ENCODE assay signal across 2 cellular contexts in the genomic region with DNA sequence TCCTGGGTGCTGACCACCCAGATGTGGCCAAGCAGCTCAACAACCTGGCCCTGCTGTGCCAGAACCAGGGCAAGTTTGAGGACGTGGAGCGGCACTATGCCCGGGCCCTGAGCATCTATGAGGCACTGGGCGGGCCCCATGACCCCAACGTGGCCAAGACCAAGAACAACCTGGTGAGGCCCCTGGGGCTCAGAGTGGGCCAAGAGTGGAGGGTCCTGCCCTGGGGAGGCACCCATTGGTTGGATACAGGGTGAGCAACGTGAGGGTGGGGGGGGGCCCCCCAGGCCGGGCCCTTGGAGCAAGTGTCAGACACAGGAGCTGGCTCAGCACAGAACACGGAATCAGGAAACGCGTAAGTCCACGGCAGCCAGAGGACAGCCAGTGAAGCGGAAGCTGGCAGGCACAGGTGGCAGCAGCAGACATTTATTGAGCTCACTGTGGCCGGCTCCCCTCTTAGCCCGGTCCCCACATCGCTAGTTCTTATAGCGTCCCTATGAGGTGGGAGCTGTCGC.
TF ChIP-seq lines count a peak whose summit lies in the region.

No MANE protein-coding gene starts in this region.

TF ChIP-seq in HepG2, 621 proteins besides CTCF, POLR2A, EP300 and RAD21:
- TF ChIP-seq REXO4 (CRISPR knock-in tag; IDR thresholded peaks at IDR 0.05; ENCODE audit: borderline replicate concordance), result no peak
- TF ChIP-seq ZC3H13 (CRISPR knock-in tag; IDR thresholded peaks at IDR 0.05), result 0 out of 2 replicates have a peak, but pooled peaks have one; percentile 9
- TF ChIP-seq AGO2 (optimal IDR thresholded peaks at IDR 0.05; ENCODE audit: low read depth, low read length), result peak; percentile 65
- TF ChIP-seq KDM5A (IDR thresholded peaks at IDR 0.05; ENCODE audit: borderline replicate concordance, low read length), result no peak
- no peak for TF ChIP-seq MAF1 (CRISPR knock-in tag; IDR thresholded peaks at IDR 0.05; ENCODE audit: borderline replicate concordance)
- TF ChIP-seq PBX3 (CRISPR knock-in tag; IDR thresholded peaks at IDR 0.05; ENCODE audit: borderline replicate concordance), result no peak

TF ChIP-seq in WTC11, 78 proteins besides CTCF, POLR2A, EP300 and RAD21:
- no peak for TF ChIP-seq ZNF416 (CRISPR knock-in tag; IDR thresholded peaks at IDR 0.05)
- TF ChIP-seq JAZF1 (CRISPR knock-in tag; IDR thresholded peaks at IDR 0.05), result no peak
- TF ChIP-seq, protein P1, sequence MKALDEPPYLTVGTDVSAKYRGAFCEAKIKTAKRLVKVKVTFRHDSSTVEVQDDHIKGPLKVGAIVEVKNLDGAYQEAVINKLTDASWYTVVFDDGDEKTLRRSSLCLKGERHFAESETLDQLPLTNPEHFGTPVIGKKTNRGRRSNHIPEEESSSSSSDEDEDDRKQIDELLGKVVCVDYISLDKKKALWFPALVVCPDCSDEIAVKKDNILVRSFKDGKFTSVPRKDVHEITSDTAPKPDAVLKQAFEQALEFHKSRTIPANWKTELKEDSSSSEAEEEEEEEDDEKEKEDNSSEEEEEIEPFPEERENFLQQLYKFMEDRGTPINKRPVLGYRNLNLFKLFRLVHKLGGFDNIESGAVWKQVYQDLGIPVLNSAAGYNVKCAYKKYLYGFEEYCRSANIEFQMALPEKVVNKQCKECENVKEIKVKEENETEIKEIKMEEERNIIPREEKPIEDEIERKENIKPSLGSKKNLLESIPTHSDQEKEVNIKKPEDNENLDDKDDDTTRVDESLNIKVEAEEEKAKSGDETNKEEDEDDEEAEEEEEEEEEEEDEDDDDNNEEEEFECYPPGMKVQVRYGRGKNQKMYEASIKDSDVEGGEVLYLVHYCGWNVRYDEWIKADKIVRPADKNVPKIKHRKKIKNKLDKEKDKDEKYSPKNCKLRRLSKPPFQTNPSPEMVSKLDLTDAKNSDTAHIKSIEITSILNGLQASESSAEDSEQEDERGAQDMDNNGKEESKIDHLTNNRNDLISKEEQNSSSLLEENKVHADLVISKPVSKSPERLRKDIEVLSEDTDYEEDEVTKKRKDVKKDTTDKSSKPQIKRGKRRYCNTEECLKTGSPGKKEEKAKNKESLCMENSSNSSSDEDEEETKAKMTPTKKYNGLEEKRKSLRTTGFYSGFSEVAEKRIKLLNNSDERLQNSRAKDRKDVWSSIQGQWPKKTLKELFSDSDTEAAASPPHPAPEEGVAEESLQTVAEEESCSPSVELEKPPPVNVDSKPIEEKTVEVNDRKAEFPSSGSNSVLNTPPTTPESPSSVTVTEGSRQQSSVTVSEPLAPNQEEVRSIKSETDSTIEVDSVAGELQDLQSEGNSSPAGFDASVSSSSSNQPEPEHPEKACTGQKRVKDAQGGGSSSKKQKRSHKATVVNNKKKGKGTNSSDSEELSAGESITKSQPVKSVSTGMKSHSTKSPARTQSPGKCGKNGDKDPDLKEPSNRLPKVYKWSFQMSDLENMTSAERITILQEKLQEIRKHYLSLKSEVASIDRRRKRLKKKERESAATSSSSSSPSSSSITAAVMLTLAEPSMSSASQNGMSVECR (CRISPR knock-in tag; IDR thresholded peaks at IDR 0.05; ENCODE audit: borderline replicate concordance), result no peak
- no peak for TF ChIP-seq ELF4 (CRISPR knock-in tag; IDR thresholded peaks at IDR 0.05; ENCODE audit: low read depth)
- no peak for TF ChIP-seq ZSCAN18 (CRISPR knock-in tag; IDR thresholded peaks at IDR 0.05)
- TF ChIP-seq ZNF396 (CRISPR knock-in tag; IDR thresholded peaks at IDR 0.05; ENCODE audit: borderline replicate concordance), result no peak
- no peak for TF ChIP-seq SP1 (CRISPR knock-in tag; conservative IDR thresholded peaks at IDR 0.05)
- TF ChIP-seq ZNF512 (CRISPR knock-in tag; IDR thresholded peaks at IDR 0.05; ENCODE audit: borderline replicate concordance), result no peak
- no peak for TF ChIP-seq ZNF219 (CRISPR knock-in tag; IDR thresholded peaks at IDR 0.05; ENCODE audit: borderline replicate concordance)
- no peak for TF ChIP-seq SMAD3 (CRISPR knock-in tag; IDR thresholded peaks at IDR 0.05; ENCODE audit: borderline replicate concordance)
- no peak for TF ChIP-seq ETV6 (CRISPR knock-in tag; IDR thresholded peaks at IDR 0.05)
- TF ChIP-seq FOXP4 (CRISPR knock-in tag; IDR thresholded peaks at IDR 0.05), result no peak
- no peak for TF ChIP-seq ATF2 (CRISPR knock-in tag; IDR thresholded peaks at IDR 0.05; ENCODE audit: borderline replicate concordance, low read depth)
- TF ChIP-seq, protein P2, sequence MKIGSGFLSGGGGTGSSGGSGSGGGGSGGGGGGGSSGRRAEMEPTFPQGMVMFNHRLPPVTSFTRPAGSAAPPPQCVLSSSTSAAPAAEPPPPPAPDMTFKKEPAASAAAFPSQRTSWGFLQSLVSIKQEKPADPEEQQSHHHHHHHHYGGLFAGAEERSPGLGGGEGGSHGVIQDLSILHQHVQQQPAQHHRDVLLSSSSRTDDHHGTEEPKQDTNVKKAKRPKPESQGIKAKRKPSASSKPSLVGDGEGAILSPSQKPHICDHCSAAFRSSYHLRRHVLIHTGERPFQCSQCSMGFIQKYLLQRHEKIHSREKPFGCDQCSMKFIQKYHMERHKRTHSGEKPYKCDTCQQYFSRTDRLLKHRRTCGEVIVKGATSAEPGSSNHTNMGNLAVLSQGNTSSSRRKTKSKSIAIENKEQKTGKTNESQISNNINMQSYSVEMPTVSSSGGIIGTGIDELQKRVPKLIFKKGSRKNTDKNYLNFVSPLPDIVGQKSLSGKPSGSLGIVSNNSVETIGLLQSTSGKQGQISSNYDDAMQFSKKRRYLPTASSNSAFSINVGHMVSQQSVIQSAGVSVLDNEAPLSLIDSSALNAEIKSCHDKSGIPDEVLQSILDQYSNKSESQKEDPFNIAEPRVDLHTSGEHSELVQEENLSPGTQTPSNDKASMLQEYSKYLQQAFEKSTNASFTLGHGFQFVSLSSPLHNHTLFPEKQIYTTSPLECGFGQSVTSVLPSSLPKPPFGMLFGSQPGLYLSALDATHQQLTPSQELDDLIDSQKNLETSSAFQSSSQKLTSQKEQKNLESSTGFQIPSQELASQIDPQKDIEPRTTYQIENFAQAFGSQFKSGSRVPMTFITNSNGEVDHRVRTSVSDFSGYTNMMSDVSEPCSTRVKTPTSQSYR (CRISPR knock-in tag; IDR thresholded peaks at IDR 0.05), result no peak
- TF ChIP-seq MAX (CRISPR knock-in tag; IDR thresholded peaks at IDR 0.05), result no peak
- no peak for TF ChIP-seq MXD4 (CRISPR knock-in tag; IDR thresholded peaks at IDR 0.05; ENCODE audit: borderline replicate concordance)
- TF ChIP-seq, protein P3, sequence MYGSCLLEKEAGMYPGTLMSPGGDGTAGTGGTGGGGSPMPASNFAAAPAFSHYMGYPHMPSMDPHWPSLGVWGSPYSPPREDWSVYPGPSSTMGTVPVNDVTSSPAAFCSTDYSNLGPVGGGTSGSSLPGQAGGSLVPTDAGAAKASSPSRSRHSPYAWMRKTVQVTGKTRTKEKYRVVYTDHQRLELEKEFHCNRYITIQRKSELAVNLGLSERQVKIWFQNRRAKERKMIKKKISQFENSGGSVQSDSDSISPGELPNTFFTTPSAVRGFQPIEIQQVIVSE (CRISPR knock-in tag; IDR thresholded peaks at IDR 0.05; ENCODE audit: borderline replicate concordance), result no peak
- TF ChIP-seq ZNF671 (CRISPR knock-in tag; IDR thresholded peaks at IDR 0.05), result no peak
